8 cellular contexts compared by ENCODE assay signal in genomic region chr1:23531695-23532094, GRCh38. TPM values are rescaled to one million over a fixed set of nuclear protein-coding genes. Genes with fewer than 3 reads are reported as not detected.
DNase-seq lines count a peak whose midpoint lies in the region; ATAC-seq, FAIRE-seq and TF ChIP-seq lines count a peak whose summit lies in the region.

No MANE protein-coding gene starts in this region.

- H3K9me3 ChIP-seq in keratinocyte (ENCODE audit: control insufficient read depth, low read depth, low read length) (no peaks in the 10 kb centered on the region), testis (no peaks in the 10 kb centered on the region)

- H3K79me2 ChIP-seq in keratinocyte (ENCODE audit: control insufficient read depth, insufficient read depth, low read length) = no peaks in the 10 kb centered on the region

- H3K4me1 ChIP-seq in keratinocyte (ENCODE audit: control insufficient read depth, extremely low read depth, insufficient read depth, low read length) (peaks cover 38% of the 10 kb centered on the region), testis (peaks cover 38% of the 10 kb centered on the region)

- no peak for ATAC-seq in activated T-cell treated with anti-CD3 and anti-CD28 coated beads, Interleukin-2, amount 50 U/mL, for 4 hours
- ATAC-seq in HG02759 (IDR thresholded peaks at IDR 0.05; ENCODE audit: unreplicated experiment) = no peak

- CTCF ChIA-PET in activated CD4-positive, alpha-beta memory T cell treated with anti-CD3 and anti-CD28 coated beads for 36 hours (lab: Charles Lee) = interaction anchor here (0.9 to 11.2 kb wide), 7 partner anchors 9 to 105 kb away, joined by 3 to 170 read pairs (median 6); no protein-coding TSS in a partner anchor

- peak overlapping the region; percentile 91 for H3K27ac Mint-ChIP-seq in activated CD4-positive, alpha-beta memory T cell treated with anti-CD3 and anti-CD28 coated beads for 36 hours

- H2AFZ ChIP-seq in keratinocyte (ENCODE audit: control insufficient read depth, low read length) = peak overlapping the region; percentile 78

- TF ChIP-seq CTCF in keratinocyte (optimal IDR thresholded peaks at IDR 0.05 in 1 of 3, IDR thresholded peaks at IDR 0.05 in 1 of 3, conservative IDR thresholded peaks at IDR 0.05 in 1 of 3; ENCODE audit: extremely low read depth in 1 of 3, insufficient read depth in 2 of 3, low read length in 3 of 3) (no peak), testis (IDR thresholded peaks at IDR 0.05) (no peak)

- FAIRE-seq in keratinocyte (lab: Jason Lieb, UNC) = no peak

- H3K4me3 Mint-ChIP-seq in activated T-cell treated with anti-CD3 and anti-CD28 coated beads, Interleukin-2, amount 50 U/mL, for 4 hours = peak overlapping the region; percentile 84
- H3K4me3 Mint-ChIP-seq in activated CD4-positive, alpha-beta memory T cell treated with anti-CD3 and anti-CD28 coated beads for 36 hours = peak overlapping the region; percentile 88

- H3K27ac ChIP-seq in keratinocyte (ENCODE audit: control insufficient read depth, insufficient read depth, low read length) = no peak overlapping the region
- H3K27ac ChIP-seq in testis = peak overlapping the region in 1 of 2 donors; percentile 6

- peaks cover 2% of the 10 kb centered on the region for H3K9me1 ChIP-seq in keratinocyte (ENCODE audit: control insufficient read depth, extremely low read depth, insufficient read depth, low read length)

- H3K4me3 ChIP-seq in keratinocyte (ENCODE audit: control insufficient read depth in 2 of 3, extremely low read depth in 1 of 3, insufficient read depth in 2 of 3, low read depth in 1 of 3, low read length in 3 of 3) (peak overlapping the region in 1 of 3 experiments; percentile 52), testis (peak overlapping the region; percentile 29 to 59)

- peaks cover 71% of the 10 kb centered on the region for H3K4me1 Mint-ChIP-seq in activated T-cell treated with anti-CD3 and anti-CD28 coated beads, Interleukin-2, amount 50 U/mL, for 4 hours (ENCODE audit: low read depth)
- H3K4me1 Mint-ChIP-seq in activated CD4-positive, alpha-beta memory T cell treated with anti-CD3 and anti-CD28 coated beads for 36 hours (ENCODE audit: low read depth) = peaks cover 67% of the 10 kb centered on the region

- POLR2A ChIA-PET in activated CD4-positive, alpha-beta memory T cell treated with anti-CD3 and anti-CD28 coated beads for 36 hours (lab: Charles Lee) = interaction anchor here (1.5 to 1.6 kb wide), 2 partner anchors 27 to 35 kb away, joined by 5 to 6 read pairs; partner anchors contain the start of gene ID3

- 33 to 38% methylated on average over 3 of the region's 3 CpGs for WGBS in testis, 2 donors

- no peaks in the 10 kb centered on the region for H3K27me3 Mint-ChIP-seq in activated T-cell treated with anti-CD3 and anti-CD28 coated beads, Interleukin-2, amount 50 U/mL, for 4 hours (ENCODE audit: low read depth)
- H3K27me3 Mint-ChIP-seq in activated CD4-positive, alpha-beta memory T cell treated with anti-CD3 and anti-CD28 coated beads for 36 hours = no peaks in the 10 kb centered on the region

- H3K36me3 Mint-ChIP-seq in activated T-cell treated with anti-CD3 and anti-CD28 coated beads, Interleukin-2, amount 50 U/mL, for 4 hours (ENCODE audit: insufficient read depth) = no peaks in the 10 kb centered on the region
- peaks cover 5% of the 10 kb centered on the region for H3K36me3 Mint-ChIP-seq in activated CD4-positive, alpha-beta memory T cell treated with anti-CD3 and anti-CD28 coated beads for 36 hours

- no peaks in the 10 kb centered on the region for H4K20me1 ChIP-seq in keratinocyte (ENCODE audit: control insufficient read depth, extremely low read depth, insufficient read depth, low read length)

- H3K36me3 ChIP-seq in keratinocyte (ENCODE audit: control insufficient read depth in 2 of 2, extremely low read depth in 1 of 2, insufficient read depth in 2 of 2, low read length in 2 of 2) (no peaks in the 10 kb centered on the region), testis (ENCODE audit: low read depth, missing control alignments) (no peaks in the 10 kb centered on the region)

- dilution Hi-C loops in keratinocyte (cut with MboI; ENCODE audit: extremely low pct_ligation_motif_present, low sequenced_read_pairs) = no loop called here

- no peaks in the 10 kb centered on the region for H3K9me3 Mint-ChIP-seq in activated T-cell treated with anti-CD3 and anti-CD28 coated beads, Interleukin-2, amount 50 U/mL, for 4 hours
- H3K9me3 Mint-ChIP-seq in activated CD4-positive, alpha-beta memory T cell treated with anti-CD3 and anti-CD28 coated beads for 36 hours = no peaks in the 10 kb centered on the region

- DNase-seq in activated T-cell treated with anti-CD3 and anti-CD28 coated beads, Interleukin-2, amount 50 U/mL, for 4 hours = no peak
- DNase-seq in activated T-cell treated with anti-CD3 and anti-CD28 coated beads, Interleukin-2, amount 50 U/mL, for 1 hour = no peak
- DNase-seq in activated CD4-positive, alpha-beta memory T cell treated with anti-CD3 and anti-CD28 coated beads for 36 hours = no peak
- DNase-seq in keratinocyte (ENCODE audit: low read depth, low spot score) (no peak), testis (no peak), COLO829 (ENCODE audit: low spot score) (no peak), NCI-H524 (lab: John Stamatoyannopoulos, UW) (no peak)

- H3K4me2 ChIP-seq in keratinocyte (ENCODE audit: control insufficient read depth, extremely low read depth, insufficient read depth, low read depth, low read length) = peak overlapping the region; percentile 76

- TF ChIP-seq POLR2A in testis (IDR thresholded peaks at IDR 0.05) = no peak

- intact Hi-C loops in activated CD4-positive, alpha-beta memory T cell treated with anti-CD3 and anti-CD28 coated beads for 36 hours (cut with micrococcal nuclease) = loop anchor here (1.0 to 10.0 kb wide), 7 partner anchors 8 to 427 kb away; partner anchors contain the start of genes ASAP3, HNRNPR and TCEA3
- intact Hi-C loops in testis (cut with DNase I; ENCODE audit: low total_unique reads) = no loop called here

- H3K27me3 ChIP-seq in keratinocyte (ENCODE audit: control insufficient read depth, extremely low read depth, insufficient read depth, low read length) (peaks cover 15% of the 10 kb centered on the region), testis (no peaks in the 10 kb centered on the region)

- H3K9ac ChIP-seq in keratinocyte (ENCODE audit: control insufficient read depth, extremely low read depth, insufficient read depth, low read length) = peak overlapping the region; percentile 13

RNA-seq across cellular contexts. Expression of gene E2F2, which starts 0.7 kb away (rescaled TPM):
- total RNA-seq in activated T-cell treated with anti-CD3 and anti-CD28 coated beads, Interleukin-2, amount 50 U/mL, for 4 hours = 1 to 10 TPM; 5.5 to 9.3 (median 7.2) TPM
- 10 to 100 TPM; 22.1 to 26.3 TPM for total RNA-seq in activated CD4-positive, alpha-beta memory T cell treated with anti-CD3 and anti-CD28 coated beads for 36 hours
- polyA plus RNA-seq in keratinocyte = 0.05 to 0.12 TPM (median 0.06 TPM) in 3 replicates
- 0.10 TPM for polyA plus RNA-seq in keratinocyte (2011; ENCODE audit: low read depth)
- 0.03 and 0.06 TPM in 2 replicates for polyA plus RNA-seq in keratinocyte (2011; cell fraction: cytosol; rRNA removed)
- polyA plus RNA-seq in keratinocyte (2011; cell fraction: nucleus; rRNA removed) = 0.13 TPM in 2 replicates
- polyA plus RNA-seq in keratinocyte (2012; ENCODE audit: low replicate concordance) = 0.20 and 0.23 TPM in 2 replicates
- 0.10 to 1.4 TPM (median 0.20 TPM) in 3 replicates for polyA minus RNA-seq in keratinocyte
- polyA minus RNA-seq in keratinocyte (2011; cell fraction: cytosol; rRNA and poly(A)+ RNA removed) = 0.77 TPM
- 0.11 and 0.16 TPM in 2 replicates for polyA minus RNA-seq in keratinocyte (2011; cell fraction: nucleus; rRNA and poly(A)+ RNA removed)
- total RNA-seq in testis = 1 to 10 TPM; 4.2 to 6.6 TPM
- 4.8 TPM for polyA plus RNA-seq in testis (ENCODE audit: insufficient read depth, low read depth, low replicate concordance)

RNA-seq across cellular contexts. Expression of gene ID3, which starts 27.6 kb away (rescaled TPM):
- total RNA-seq in activated T-cell treated with anti-CD3 and anti-CD28 coated beads, Interleukin-2, amount 50 U/mL, for 4 hours = 10 to 100 TPM; 15.1 to 17.1 (median 15.1) TPM
- 10 to 100 TPM; 35.9 to 36.2 TPM for total RNA-seq in activated CD4-positive, alpha-beta memory T cell treated with anti-CD3 and anti-CD28 coated beads for 36 hours
- 12.7 to 62.4 TPM (median 38.0 TPM) in 3 replicates for polyA plus RNA-seq in keratinocyte
- polyA plus RNA-seq in keratinocyte (2011; ENCODE audit: low read depth) = 81.8 TPM
- 40.0 and 63.5 TPM in 2 replicates for polyA plus RNA-seq in keratinocyte (2011; cell fraction: cytosol; rRNA removed)
- polyA plus RNA-seq in keratinocyte (2011; cell fraction: nucleus; rRNA removed) = 90.9 and 100.0 TPM in 2 replicates
- polyA plus RNA-seq in keratinocyte (2012; ENCODE audit: low replicate concordance) = 15.2 and 117 TPM in 2 replicates
- 16.4 to 32.4 TPM (median 23.3 TPM) in 3 replicates for polyA minus RNA-seq in keratinocyte
- 81.9 TPM for polyA minus RNA-seq in keratinocyte (2011; cell fraction: cytosol; rRNA and poly(A)+ RNA removed)
- 41.0 and 43.1 TPM in 2 replicates for polyA minus RNA-seq in keratinocyte (2011; cell fraction: nucleus; rRNA and poly(A)+ RNA removed)
- total RNA-seq in testis = 10 to 100 TPM; 27.2 to 34.5 TPM
- 24.5 TPM for polyA plus RNA-seq in testis (ENCODE audit: insufficient read depth, low read depth, low replicate concordance)

RNA-seq across cellular contexts. Expression of gene ASAP3, which starts 47.7 kb away (rescaled TPM):
- under 1 TPM; 0.49 to 0.90 (median 0.66) TPM for total RNA-seq in activated T-cell treated with anti-CD3 and anti-CD28 coated beads, Interleukin-2, amount 50 U/mL, for 4 hours
- total RNA-seq in activated CD4-positive, alpha-beta memory T cell treated with anti-CD3 and anti-CD28 coated beads for 36 hours = under 1 TPM; 0.50 to 0.58 TPM
- polyA plus RNA-seq in keratinocyte (6.4 to 22.6 TPM (median 11.4 TPM) in 3 replicates), testis (ENCODE audit: insufficient read depth, low read depth, low replicate concordance) (34.1 TPM)
- polyA plus RNA-seq in keratinocyte (2011; ENCODE audit: low read depth) = 8.4 TPM
- 10.0 and 12.4 TPM in 2 replicates for polyA plus RNA-seq in keratinocyte (2011; cell fraction: cytosol; rRNA removed)
- polyA plus RNA-seq in keratinocyte (2011; cell fraction: nucleus; rRNA removed) = 33.9 and 45.9 TPM in 2 replicates
- 5.5 and 12.4 TPM in 2 replicates for polyA plus RNA-seq in keratinocyte (2012; ENCODE audit: low replicate concordance)
- polyA minus RNA-seq in keratinocyte = 13.2 to 30.3 TPM (median 17.2 TPM) in 3 replicates
- polyA minus RNA-seq in keratinocyte (2011; cell fraction: cytosol; rRNA and poly(A)+ RNA removed) = 21.9 TPM
- 17.9 and 20.0 TPM in 2 replicates for polyA minus RNA-seq in keratinocyte (2011; cell fraction: nucleus; rRNA and poly(A)+ RNA removed)
- 10 to 100 TPM; 43.1 to 48.0 TPM for total RNA-seq in testis

Comparison
In these comparisons a context has a peak if more than half of its experiments do, and no peak if none do; other contexts are left out.
1. RNA of gene ASAP3, which starts 47.7 kb away (total RNA-seq): 43.1 to 48.0 TPM in testis; 0.49 to 0.90 TPM in activated T-cell treated with anti-CD3 and anti-CD28 coated beads, Interleukin-2, amount 50 U/mL, for 4 hours and 0.50 to 0.58 TPM in activated CD4-positive, alpha-beta memory T cell treated with anti-CD3 and anti-CD28 coated beads for 36 hours; every median in the first group is over 10 times any median in the second.